In the genomic region with DNA sequence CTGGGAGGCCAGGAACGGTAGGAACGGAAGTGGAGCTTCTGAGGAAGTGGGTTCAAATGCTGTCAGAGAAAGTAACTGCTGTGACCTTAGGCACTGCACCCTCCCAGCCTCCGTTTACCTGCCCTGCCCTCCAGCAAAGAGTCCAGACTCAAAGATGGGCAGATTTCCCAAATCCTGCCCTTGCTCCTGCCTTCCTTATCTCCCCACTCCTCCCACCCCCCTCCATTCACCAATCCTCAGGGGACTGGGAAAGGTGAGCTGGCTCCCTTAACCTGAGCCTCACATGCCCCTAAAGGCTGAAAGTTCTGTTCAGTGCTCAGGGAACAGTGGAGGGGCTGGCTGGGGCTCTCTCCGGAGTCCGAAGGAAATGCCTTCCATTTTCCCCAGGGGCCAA, we compare ENCODE assay signal across 11 cellular contexts.
DNase-seq lines count a peak whose midpoint lies in the region; ATAC-seq and TF ChIP-seq lines count a peak whose summit lies in the region.
"Had no signal": no experiment of that assay in that cellular context is flagged by ENCODE, and none has a peak within 500 bp of the region (broad histone marks: within the 10 kb centered on the region; RNA-seq: fewer than 3 reads in every experiment).

No MANE protein-coding gene starts in this region.

- no peaks in the 10 kb centered on the region for H3K36me3 Mint-ChIP-seq in T-helper 1 cell treated with Interleukin-12 subunit alpha and Interleukin-12 subunit beta and Interleukin-4 antibody, amounts not matched to agents 30 μg/mL and 1 μg/mL, for 36 hours (ENCODE audit: low read depth)
- H3K36me3 Mint-ChIP-seq in stimulated activated memory B cell treated with anti-CD40 and anti-IgM and Interleukin-4, amounts not matched to agents 10 μg/mL and 1 μg/mL and 100 μg/mL, for 72 hours, result no peaks in the 10 kb centered on the region

- H3K4me2 ChIP-seq in SU-DHL-6 (ENCODE audit: low read depth, low read length, poor library complexity, severe bottlenecking), result peak overlapping the region; percentile 28

- H3K27me3 ChIP-seq in SU-DHL-6 (ENCODE audit: low read length) (no peaks in the 10 kb centered on the region), foreskin keratinocyte (no peaks in the 10 kb centered on the region)

- no peak overlapping the region for H3K4me3 ChIP-seq in SU-DHL-6 (ENCODE audit: insufficient read depth, low read length, poor library complexity, severe bottlenecking)

- no peak for ATAC-seq in foreskin keratinocyte
- ATAC-seq in stimulated activated memory B cell treated with anti-CD40 and anti-IgM and Interleukin-4, amounts not matched to agents 10 μg/mL and 1 μg/mL and 100 μg/mL, for 72 hours, result no peak

- no peak for TF ChIP-seq CTCF in SU-DHL-6 (IDR thresholded peaks at IDR 0.05; ENCODE audit: insufficient read depth, low read length, poor library complexity, severe bottlenecking)
- TF ChIP-seq CTCF in foreskin keratinocyte (conservative IDR thresholded peaks at IDR 0.05), result no peak

- no peak overlapping the region for H3K9ac ChIP-seq in SU-DHL-6 (ENCODE audit: low read length)

- DNase-seq in T-helper 1 cell (no peak), foreskin keratinocyte (no peak), NCI-H2029 treated with DMSO at 0.1 percent for 48 hours (lab: John Stamatoyannopoulos, UW) (no peak), hepatic stellate cell (ENCODE audit: low spot score) (no peak), NCI-H69 (lab: John Stamatoyannopoulos, UW) (no peak)
- DNase-seq: erythroblast, GF-D8 had no signal

- peaks cover 33% of the 10 kb centered on the region for H3K4me1 Mint-ChIP-seq in T-helper 1 cell treated with Interleukin-12 subunit alpha and Interleukin-12 subunit beta and Interleukin-4 antibody, amounts not matched to agents 30 μg/mL and 1 μg/mL, for 36 hours (ENCODE audit: low read depth)
- peaks cover 46% of the 10 kb centered on the region for H3K4me1 Mint-ChIP-seq in stimulated activated memory B cell treated with anti-CD40 and anti-IgM and Interleukin-4, amounts not matched to agents 10 μg/mL and 1 μg/mL and 100 μg/mL, for 72 hours

- no peaks in the 10 kb centered on the region for H3K9me2 ChIP-seq in SU-DHL-6 (replicated peaks; ENCODE audit: insufficient read depth, low read length)

- H2AFZ ChIP-seq in SU-DHL-6 (ENCODE audit: low read depth, low read length, severe bottlenecking), result no peak overlapping the region

- no peaks in the 10 kb centered on the region for H4K20me1 ChIP-seq in SU-DHL-6 (ENCODE audit: low read depth, low read length)

- H3K27ac ChIP-seq in SU-DHL-6 (ENCODE audit: low read depth, low read length) (no peak overlapping the region), foreskin keratinocyte (peak overlapping the region; percentile 12)
- H3K27ac ChIP-seq: 22Rv1 had no signal

- H3F3A ChIP-seq in SU-DHL-6 (ENCODE audit: insufficient read depth), result no peaks in the 10 kb centered on the region

- peak overlapping the region; percentile 83 for H3K27ac Mint-ChIP-seq in T-helper 1 cell treated with Interleukin-12 subunit alpha and Interleukin-12 subunit beta and Interleukin-4 antibody, amounts not matched to agents 30 μg/mL and 1 μg/mL, for 36 hours
- H3K27ac Mint-ChIP-seq in stimulated activated memory B cell treated with anti-CD40 and anti-IgM and Interleukin-4, amounts not matched to agents 10 μg/mL and 1 μg/mL and 100 μg/mL, for 72 hours, result peak overlapping the region; percentile 58

- H3K4me3 Mint-ChIP-seq in T-helper 1 cell treated with Interleukin-12 subunit alpha and Interleukin-12 subunit beta and Interleukin-4 antibody, amounts not matched to agents 30 μg/mL and 1 μg/mL, for 36 hours, result peak overlapping the region; percentile 94
- H3K4me3 Mint-ChIP-seq in stimulated activated memory B cell treated with anti-CD40 and anti-IgM and Interleukin-4, amounts not matched to agents 10 μg/mL and 1 μg/mL and 100 μg/mL, for 72 hours, result peak overlapping the region; percentile 80

- peaks cover 29% of the 10 kb centered on the region for H3K4me1 ChIP-seq in foreskin keratinocyte

- no peaks in the 10 kb centered on the region for H3K9me3 Mint-ChIP-seq in T-helper 1 cell treated with Interleukin-12 subunit alpha and Interleukin-12 subunit beta and Interleukin-4 antibody, amounts not matched to agents 30 μg/mL and 1 μg/mL, for 36 hours
- H3K9me3 Mint-ChIP-seq in stimulated activated memory B cell treated with anti-CD40 and anti-IgM and Interleukin-4, amounts not matched to agents 10 μg/mL and 1 μg/mL and 100 μg/mL, for 72 hours, result no peaks in the 10 kb centered on the region

- H3K27me3 Mint-ChIP-seq in T-helper 1 cell treated with Interleukin-12 subunit alpha and Interleukin-12 subunit beta and Interleukin-4 antibody, amounts not matched to agents 30 μg/mL and 1 μg/mL, for 36 hours (ENCODE audit: low read depth), result peaks cover 7% of the 10 kb centered on the region
- H3K27me3 Mint-ChIP-seq in stimulated activated memory B cell treated with anti-CD40 and anti-IgM and Interleukin-4, amounts not matched to agents 10 μg/mL and 1 μg/mL and 100 μg/mL, for 72 hours, result no peaks in the 10 kb centered on the region

- no peaks in the 10 kb centered on the region for H3K9me3 ChIP-seq in SU-DHL-6 (ENCODE audit: insufficient read depth, low read length)

- H3K79me2 ChIP-seq in SU-DHL-6 (ENCODE audit: insufficient read depth, low read length), result no peaks in the 10 kb centered on the region

- H3K36me3 ChIP-seq in SU-DHL-6 (ENCODE audit: low read length), result no peaks in the 10 kb centered on the region
